In the genomic region with DNA sequence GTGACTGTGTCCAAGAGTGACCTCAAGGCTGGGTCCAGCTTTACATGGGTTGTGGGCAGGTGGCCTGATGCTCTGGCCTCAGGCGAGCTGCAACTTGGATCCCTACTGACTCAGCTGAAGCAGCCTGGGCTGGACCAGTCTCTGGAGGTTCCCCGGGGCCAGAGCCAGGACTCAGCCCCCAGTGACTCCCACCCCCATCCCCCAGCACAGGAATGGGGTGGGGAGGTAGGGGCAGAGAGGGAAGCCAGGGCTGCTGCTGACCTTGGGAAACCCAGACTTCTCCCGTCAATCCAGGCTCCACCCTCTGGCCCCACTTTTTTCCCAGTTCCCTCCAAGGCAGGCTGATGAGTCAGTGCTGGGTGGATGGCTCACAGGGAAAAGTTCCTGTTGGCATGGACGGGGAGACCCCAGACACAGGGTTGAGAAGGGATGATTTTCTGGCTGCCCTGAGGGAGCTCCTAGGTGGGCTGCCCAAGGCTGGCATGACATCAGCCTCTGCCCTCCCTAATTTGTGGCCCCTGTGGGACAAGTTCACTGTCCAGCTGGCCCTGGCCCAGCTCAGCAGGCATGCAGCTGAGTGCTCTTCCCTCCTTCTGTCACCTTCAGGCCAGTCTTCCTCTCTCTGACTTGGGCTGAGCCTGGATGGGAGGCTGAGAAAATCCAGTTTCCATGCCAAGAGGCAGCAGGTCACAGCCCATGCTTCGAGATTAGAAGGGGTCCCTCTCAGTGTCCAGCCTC, we compare ENCODE assay signal across 1 cellular context.
TF ChIP-seq lines count a peak whose summit lies in the region.

No MANE protein-coding gene starts in this region.

TF ChIP-seq in A549, 52 proteins besides CTCF, POLR2A, EP300 and RAD21 (continued from another document):
- TF ChIP-seq, protein P1, sequence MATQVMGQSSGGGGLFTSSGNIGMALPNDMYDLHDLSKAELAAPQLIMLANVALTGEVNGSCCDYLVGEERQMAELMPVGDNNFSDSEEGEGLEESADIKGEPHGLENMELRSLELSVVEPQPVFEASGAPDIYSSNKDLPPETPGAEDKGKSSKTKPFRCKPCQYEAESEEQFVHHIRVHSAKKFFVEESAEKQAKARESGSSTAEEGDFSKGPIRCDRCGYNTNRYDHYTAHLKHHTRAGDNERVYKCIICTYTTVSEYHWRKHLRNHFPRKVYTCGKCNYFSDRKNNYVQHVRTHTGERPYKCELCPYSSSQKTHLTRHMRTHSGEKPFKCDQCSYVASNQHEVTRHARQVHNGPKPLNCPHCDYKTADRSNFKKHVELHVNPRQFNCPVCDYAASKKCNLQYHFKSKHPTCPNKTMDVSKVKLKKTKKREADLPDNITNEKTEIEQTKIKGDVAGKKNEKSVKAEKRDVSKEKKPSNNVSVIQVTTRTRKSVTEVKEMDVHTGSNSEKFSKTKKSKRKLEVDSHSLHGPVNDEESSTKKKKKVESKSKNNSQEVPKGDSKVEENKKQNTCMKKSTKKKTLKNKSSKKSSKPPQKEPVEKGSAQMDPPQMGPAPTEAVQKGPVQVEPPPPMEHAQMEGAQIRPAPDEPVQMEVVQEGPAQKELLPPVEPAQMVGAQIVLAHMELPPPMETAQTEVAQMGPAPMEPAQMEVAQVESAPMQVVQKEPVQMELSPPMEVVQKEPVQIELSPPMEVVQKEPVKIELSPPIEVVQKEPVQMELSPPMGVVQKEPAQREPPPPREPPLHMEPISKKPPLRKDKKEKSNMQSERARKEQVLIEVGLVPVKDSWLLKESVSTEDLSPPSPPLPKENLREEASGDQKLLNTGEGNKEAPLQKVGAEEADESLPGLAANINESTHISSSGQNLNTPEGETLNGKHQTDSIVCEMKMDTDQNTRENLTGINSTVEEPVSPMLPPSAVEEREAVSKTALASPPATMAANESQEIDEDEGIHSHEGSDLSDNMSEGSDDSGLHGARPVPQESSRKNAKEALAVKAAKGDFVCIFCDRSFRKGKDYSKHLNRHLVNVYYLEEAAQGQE (IDR thresholded peaks at IDR 0.05) = no peak
- TF ChIP-seq CHD4 (IDR thresholded peaks at IDR 0.05; ENCODE audit: borderline replicate concordance) (no peak), FOXS1 (CRISPR knock-in tag; IDR thresholded peaks at IDR 0.05) (no peak), CHD2 (IDR thresholded peaks at IDR 0.05; ENCODE audit: low read length, partially characterized antibody) (no peak), MAZ (IDR thresholded peaks at IDR 0.05; ENCODE audit: borderline replicate concordance, low read depth, low read length) (no peak), TFCP2L1 (CRISPR knock-in tag; IDR thresholded peaks at IDR 0.05) (no peak), CBX2 (IDR thresholded peaks at IDR 0.05; ENCODE audit: borderline replicate concordance, low read depth) (no peak), EHF (CRISPR knock-in tag; IDR thresholded peaks at IDR 0.05) (no peak), JUNB (IDR thresholded peaks at IDR 0.05) (0 out of 2 replicates have a peak, but pooled peaks have one; percentile 22), MAFK (IDR thresholded peaks at IDR 0.05; ENCODE audit: partially characterized antibody) (peak; percentile 1), RCOR1 (IDR thresholded peaks at IDR 0.05; ENCODE audit: low read depth, low read length) (no peak), FOSL2 (IDR thresholded peaks at IDR 0.05) (peak; percentile 34; the same call in 1 of the 2 replicates), FOSL2 (CRISPR knock-in tag; IDR thresholded peaks at IDR 0.05) (peak; percentile 64; the same call in 1 of the 2 replicates), FOSB (CRISPR knock-in tag; IDR thresholded peaks at IDR 0.05) (no peak), TP53 (CRISPR knock-in tag; IDR thresholded peaks at IDR 0.05) (no peak), RNF2 (IDR thresholded peaks at IDR 0.05; ENCODE audit: borderline replicate concordance, low read depth) (no peak), HOXB5 (CRISPR knock-in tag; IDR thresholded peaks at IDR 0.05) (no peak), RFX5 (IDR thresholded peaks at IDR 0.05) (no peak), ESRRA (IDR thresholded peaks at IDR 0.05; ENCODE audit: borderline replicate concordance, low read length) (no peak), NFE2L2 (conservative IDR thresholded peaks at IDR 0.05; ENCODE audit: low read length) (no peak), EHMT2 (IDR thresholded peaks at IDR 0.05; ENCODE audit: low read depth) (no peak), CBX8 (IDR thresholded peaks at IDR 0.05) (no peak), RARB (CRISPR knock-in tag; IDR thresholded peaks at IDR 0.05) (no peak), MYC (IDR thresholded peaks at IDR 0.05; ENCODE audit: borderline replicate concordance, low read length) (no peak), HDAC2 (IDR thresholded peaks at IDR 0.05) (no peak), JUN (IDR thresholded peaks at IDR 0.05) (peak; percentile 6 to 49; a peak in 3 of 5 replicates), SMC3 (IDR thresholded peaks at IDR 0.05) (no peak), KDM5A (IDR thresholded peaks at IDR 0.05) (no peak), GATA3 (IDR thresholded peaks at IDR 0.05; ENCODE audit: borderline replicate concordance) (peak; percentile 31; the same call in 1 of the 2 replicates)
- TF ChIP-seq, protein P2, sequence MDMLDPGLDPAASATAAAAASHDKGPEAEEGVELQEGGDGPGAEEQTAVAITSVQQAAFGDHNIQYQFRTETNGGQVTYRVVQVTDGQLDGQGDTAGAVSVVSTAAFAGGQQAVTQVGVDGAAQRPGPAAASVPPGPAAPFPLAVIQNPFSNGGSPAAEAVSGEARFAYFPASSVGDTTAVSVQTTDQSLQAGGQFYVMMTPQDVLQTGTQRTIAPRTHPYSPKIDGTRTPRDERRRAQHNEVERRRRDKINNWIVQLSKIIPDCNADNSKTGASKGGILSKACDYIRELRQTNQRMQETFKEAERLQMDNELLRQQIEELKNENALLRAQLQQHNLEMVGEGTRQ (IDR thresholded peaks at IDR 0.05) = no peak
- TF ChIP-seq, protein P3, sequence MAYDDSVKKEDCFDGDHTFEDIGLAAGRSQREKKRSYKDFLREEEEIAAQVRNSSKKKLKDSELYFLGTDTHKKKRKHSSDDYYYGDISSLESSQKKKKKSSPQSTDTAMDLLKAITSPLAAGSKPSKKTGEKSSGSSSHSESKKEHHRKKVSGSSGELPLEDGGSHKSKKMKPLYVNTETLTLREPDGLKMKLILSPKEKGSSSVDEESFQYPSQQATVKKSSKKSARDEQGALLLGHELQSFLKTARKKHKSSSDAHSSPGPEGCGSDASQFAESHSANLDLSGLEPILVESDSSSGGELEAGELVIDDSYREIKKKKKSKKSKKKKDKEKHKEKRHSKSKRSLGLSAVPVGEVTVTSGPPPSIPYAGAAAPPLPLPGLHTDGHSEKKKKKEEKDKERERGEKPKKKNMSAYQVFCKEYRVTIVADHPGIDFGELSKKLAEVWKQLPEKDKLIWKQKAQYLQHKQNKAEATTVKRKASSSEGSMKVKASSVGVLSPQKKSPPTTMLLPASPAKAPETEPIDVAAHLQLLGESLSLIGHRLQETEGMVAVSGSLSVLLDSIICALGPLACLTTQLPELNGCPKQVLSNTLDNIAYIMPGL (CRISPR knock-in tag; IDR thresholded peaks at IDR 0.05; ENCODE audit: borderline replicate concordance) = no peak
- TF ChIP-seq, protein P4, sequence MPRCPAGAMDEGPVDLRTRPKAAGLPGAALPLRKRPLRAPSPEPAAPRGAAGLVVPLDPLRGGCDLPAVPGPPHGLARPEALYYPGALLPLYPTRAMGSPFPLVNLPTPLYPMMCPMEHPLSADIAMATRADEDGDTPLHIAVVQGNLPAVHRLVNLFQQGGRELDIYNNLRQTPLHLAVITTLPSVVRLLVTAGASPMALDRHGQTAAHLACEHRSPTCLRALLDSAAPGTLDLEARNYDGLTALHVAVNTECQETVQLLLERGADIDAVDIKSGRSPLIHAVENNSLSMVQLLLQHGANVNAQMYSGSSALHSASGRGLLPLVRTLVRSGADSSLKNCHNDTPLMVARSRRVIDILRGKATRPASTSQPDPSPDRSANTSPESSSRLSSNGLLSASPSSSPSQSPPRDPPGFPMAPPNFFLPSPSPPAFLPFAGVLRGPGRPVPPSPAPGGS (IDR thresholded peaks at IDR 0.05) = no peak
- TF ChIP-seq, protein P5, sequence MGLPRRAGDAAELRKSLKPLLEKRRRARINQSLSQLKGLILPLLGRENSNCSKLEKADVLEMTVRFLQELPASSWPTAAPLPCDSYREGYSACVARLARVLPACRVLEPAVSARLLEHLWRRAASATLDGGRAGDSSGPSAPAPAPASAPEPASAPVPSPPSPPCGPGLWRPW (IDR thresholded peaks at IDR 0.05) = no peak
- TF ChIP-seq, protein P6, sequence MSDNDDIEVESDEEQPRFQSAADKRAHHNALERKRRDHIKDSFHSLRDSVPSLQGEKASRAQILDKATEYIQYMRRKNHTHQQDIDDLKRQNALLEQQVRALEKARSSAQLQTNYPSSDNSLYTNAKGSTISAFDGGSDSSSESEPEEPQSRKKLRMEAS (IDR thresholded peaks at IDR 0.05) = peak; percentile 23; the same call in 1 of the 2 replicates
TF ChIP-seq in A549: peak in this region for 6.
